8 cellular contexts compared by ENCODE assay signal in the genomic region with DNA sequence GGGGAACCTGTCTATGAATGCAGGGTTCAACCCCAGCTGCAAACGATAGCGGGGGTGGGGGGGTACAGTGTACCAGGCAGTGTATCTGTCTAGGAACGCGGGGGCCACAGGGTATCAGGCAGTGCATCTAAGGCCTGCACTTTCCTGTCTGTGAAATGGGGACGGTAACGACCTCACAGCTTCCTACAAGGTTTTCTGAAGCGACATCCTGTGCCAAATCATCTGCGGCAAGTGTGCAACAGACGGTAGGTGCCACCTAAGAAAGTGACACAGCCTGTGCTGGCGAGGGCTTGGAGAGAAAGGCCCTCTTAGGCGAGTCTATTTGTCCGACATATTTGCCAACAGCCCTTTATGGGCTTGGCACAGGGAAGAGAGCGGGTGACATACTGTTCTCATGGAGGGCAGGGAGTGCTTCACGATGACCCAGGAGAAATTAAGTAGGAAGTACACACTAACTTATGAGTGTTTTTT. TPM values are rescaled to one million over a fixed set of nuclear protein-coding genes. Genes with fewer than 3 reads are reported as not detected.
A peak's percentile ranks its signal among the peaks of the same experiment; 100 is the strongest.
DNase-seq lines count a peak whose midpoint lies in the region; ATAC-seq and TF ChIP-seq lines count a peak whose summit lies in the region.

No MANE protein-coding gene starts in this region.

- no peak for ATAC-seq in activated CD4-positive, CD25-positive, alpha-beta regulatory T cell treated with anti-CD3 and anti-CD28 coated beads, Interleukin-2, amount 50 U/mL, for 24 hours

- no peak for TF ChIP-seq EP300 in transverse colon (IDR thresholded peaks at IDR 0.05; ENCODE audit: low read depth)

- 94% methylated on average over 12 of the region's 14 CpGs for WGBS in mesenchymal stem cell
- whole genome bisulfite sequencing in transverse colon (ENCODE audit: low coverage in 1 of 2), 2 donors: 66% methylated on average over 14 of the region's 14 CpGs; no CpG with 5 or more reads in 1 of the 2 donors

- H3K4me1 ChIP-seq in mesenchymal stem cell (ENCODE audit: control insufficient read depth, insufficient read depth, low read depth, low read length): peaks cover 31% of the 10 kb centered on the region
- peaks cover 70 to 86% (median 83%) of the 10 kb centered on the region in 4 donors for H3K4me1 ChIP-seq in transverse colon

- no peak overlapping the region for H2AFZ ChIP-seq in mesenchymal stem cell (ENCODE audit: low read depth, low read length)

- H4K8ac ChIP-seq in mesenchymal stem cell (ENCODE audit: low read length): no peak overlapping the region

- H2AK5ac ChIP-seq in mesenchymal stem cell (ENCODE audit: low read length, severe bottlenecking): no peak overlapping the region

- H3K4ac ChIP-seq in mesenchymal stem cell (ENCODE audit: low read depth in 1 of 2, low read length in 2 of 2): no peak overlapping the region

- peak; percentile 29 for DNase-seq in activated CD4-positive, CD25-positive, alpha-beta regulatory T cell treated with anti-CD3 and anti-CD28 coated beads, Interleukin-2, amount 50 U/mL, for 16 hours (ENCODE audit: low read depth, low spot score)
- peak; percentile 59 for DNase-seq in activated naive CD4-positive, alpha-beta T cell treated with Interleukin-2 at 50 U/mL for 16 hours
- DNase-seq in mesenchymal stem cell: no peak
- no peak for DNase-seq in transverse colon
- no peak for DNase-seq in GM03348 (ENCODE audit: low spot score)
- DNase-seq in GM13977 (ENCODE audit: low spot score): no peak
- no peak for DNase-seq in dorsolateral prefrontal cortex

- H3K14ac ChIP-seq in mesenchymal stem cell (ENCODE audit: low read length in 2 of 2): no peak overlapping the region

- H2BK12ac ChIP-seq in mesenchymal stem cell (ENCODE audit: low read length in 2 of 2): no peak overlapping the region

- no peaks in the 10 kb centered on the region for H3K79me1 ChIP-seq in mesenchymal stem cell (replicated peaks; ENCODE audit: low read length, poor library complexity, severe bottlenecking)

- H2BK15ac ChIP-seq in mesenchymal stem cell (ENCODE audit: low read depth, poor library complexity, severe bottlenecking): no peak overlapping the region

- no peak overlapping the region for H2BK5ac ChIP-seq in mesenchymal stem cell (ENCODE audit: low read depth, low read length, poor library complexity, severe bottlenecking)

- in situ Hi-C loops in transverse colon (cut with MboI; ENCODE audit: low pct_ligation_motif_present in 1 of 4, low pct_unique_long_range_greater_than_20kb in 1 of 4, low sequenced_read_pairs in 3 of 4) (no loop called here), GM13977 (cut with MboI; ENCODE audit: low pct_unique_long_range_greater_than_20kb, low sequenced_read_pairs, unreplicated experiment) (no loop called here)

- peak overlapping the region; percentile 99 for H3K9ac ChIP-seq in mesenchymal stem cell (ENCODE audit: low read length)

- intact Hi-C loops in transverse colon (cut with DNase I; ENCODE audit: low total_unique reads) (no loop called here), dorsolateral prefrontal cortex (cut with DNase I) (no loop called here)

- no peaks in the 10 kb centered on the region for H3K27me3 ChIP-seq in mesenchymal stem cell (ENCODE audit: control insufficient read depth in 1 of 2, insufficient read depth in 1 of 2, low read length in 2 of 2)
- no peaks in the 10 kb centered on the region for H3K27me3 ChIP-seq in transverse colon
- no peaks in the 10 kb centered on the region for H3K27me3 ChIP-seq in dorsolateral prefrontal cortex

- H3K27ac ChIP-seq in mesenchymal stem cell (ENCODE audit: low read length, poor library complexity, severe bottlenecking): peak overlapping the region; percentile 62
- H3K27ac ChIP-seq in transverse colon: peak overlapping the region; percentile 94 to 99 (median 98)
- peak overlapping the region in 2 of 59 donors; percentile 41 to 54 for H3K27ac ChIP-seq in dorsolateral prefrontal cortex

- H3K9me3 ChIP-seq in mesenchymal stem cell (ENCODE audit: control insufficient read depth, low read length) (no peaks in the 10 kb centered on the region), transverse colon (no peaks in the 10 kb centered on the region)

- H4K91ac ChIP-seq in mesenchymal stem cell (ENCODE audit: low read length): no peak overlapping the region

- H2BK120ac ChIP-seq in mesenchymal stem cell (ENCODE audit: low read depth, low read length): no peak overlapping the region

- H3K18ac ChIP-seq in mesenchymal stem cell (ENCODE audit: low read depth in 1 of 2, low read length in 2 of 2): no peak overlapping the region

- H3K4me2 ChIP-seq in mesenchymal stem cell (ENCODE audit: low read length, poor library complexity, severe bottlenecking): no peak overlapping the region

- TF ChIP-seq POLR2A in transverse colon (IDR thresholded peaks at IDR 0.05): no peak

- H3K23ac ChIP-seq in mesenchymal stem cell (ENCODE audit: low read length in 2 of 2): no peak overlapping the region

- H3K36me3 ChIP-seq in mesenchymal stem cell (ENCODE audit: control insufficient read depth in 1 of 2, insufficient read depth in 2 of 2, low read depth in 1 of 2, low read length in 2 of 2): no peaks in the 10 kb centered on the region
- no peaks in the 10 kb centered on the region for H3K36me3 ChIP-seq in transverse colon

- peak overlapping the region in 1 of 2 experiments; percentile 36 for H3K4me3 ChIP-seq in mesenchymal stem cell (ENCODE audit: insufficient read depth in 1 of 2, low read depth in 1 of 2, low read length in 2 of 2)
- peak overlapping the region in 1 of 4 donors; percentile 4 for H3K4me3 ChIP-seq in transverse colon
- H3K4me3 ChIP-seq in dorsolateral prefrontal cortex: peak overlapping the region in 2 of 59 donors; percentile 7 to 10

- TF ChIP-seq CTCF in transverse colon (IDR thresholded peaks at IDR 0.05) (no peak), GM13977 (IDR thresholded peaks at IDR 0.05; ENCODE audit: extremely low read depth, insufficient read depth, missing control alignments) (no peak), dorsolateral prefrontal cortex (IDR thresholded peaks at IDR 0.05 in 54 of 56, conservative IDR thresholded peaks at IDR 0.05 in 2 of 56; ENCODE audit: low read depth in 1 of 56, partially characterized antibody in 56 of 56) (no peak)

RNA-seq across cellular contexts. Expression of a gene that starts 3.8 kb away (rescaled TPM):
- 19.5 TPM for polyA plus RNA-seq in mesenchymal stem cell (2013, experiment 1 of 2)
- polyA plus RNA-seq in mesenchymal stem cell (2013, experiment 2 of 2): 18.9 TPM
- total RNA-seq in transverse colon (100 to 1,000 TPM in 1 of 4 donors, 10 to 100 TPM in 3; 68.3 to 135 (median 88.0) TPM), dorsolateral prefrontal cortex (10 to 100 TPM; 37.4 to 68.3 (median 49.5) TPM)

RNA-seq across cellular contexts. Expression of a gene that starts 15.5 kb away (rescaled TPM):
- 18.0 TPM for polyA plus RNA-seq in mesenchymal stem cell (2013, experiment 1 of 2)
- polyA plus RNA-seq in mesenchymal stem cell (2013, experiment 2 of 2): 18.3 TPM
- total RNA-seq in transverse colon: 10 to 100 TPM; 29.5 to 34.1 (median 31.7) TPM
- 10 to 100 TPM; 27.0 to 46.6 (median 36.3) TPM for total RNA-seq in dorsolateral prefrontal cortex

RNA-seq across cellular contexts. Expression of a gene that starts 30.0 kb away (rescaled TPM):
- polyA plus RNA-seq in mesenchymal stem cell (2013, experiment 1 of 2): 14.8 TPM
- polyA plus RNA-seq in mesenchymal stem cell (2013, experiment 2 of 2): 13.7 TPM
- total RNA-seq in transverse colon (10 to 100 TPM in 1 of 4 donors, 1 to 10 TPM in 3; 2.8 to 32.9 (median 4.6) TPM), dorsolateral prefrontal cortex (10 to 100 TPM in 1 of 120 experiments, 1 to 10 TPM in 115, under 1 TPM in 4; 0.58 to 11.1 (median 2.8) TPM)

Comparison
In these comparisons a context has a peak if more than half of its experiments do, and no peak if none do; other contexts are left out.
1. DNase-seq: peak in activated CD4-positive, CD25-positive, alpha-beta regulatory T cell treated with anti-CD3 and anti-CD28 coated beads, Interleukin-2, amount 50 U/mL, for 16 hours (single experiment) and activated naive CD4-positive, alpha-beta T cell treated with Interleukin-2 at 50 U/mL for 16 hours (single experiment); none in mesenchymal stem cell (single experiment), transverse colon (single experiment), GM03348 (single experiment), GM13977 (single experiment) and dorsolateral prefrontal cortex (0 of 10).